32 cellular contexts compared by ENCODE assay signal in the genomic region with DNA sequence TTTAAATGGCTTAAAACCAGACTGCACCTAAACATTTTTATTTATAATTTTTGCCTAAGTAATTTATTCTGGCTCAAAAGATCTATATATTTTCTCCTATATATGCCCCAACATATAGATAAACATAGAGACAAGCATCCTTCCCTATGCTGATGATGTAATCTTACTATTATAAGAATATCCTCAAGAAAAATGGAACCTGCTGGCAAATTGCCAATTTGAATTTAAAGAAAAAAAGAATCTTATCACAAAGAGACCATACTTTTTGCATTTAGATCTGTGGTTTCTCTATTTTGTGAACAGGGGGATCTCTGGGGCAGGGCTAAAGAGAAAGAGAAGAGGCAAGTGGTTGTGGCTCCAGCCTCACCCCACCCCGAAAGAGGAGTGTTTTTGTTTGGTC.
"Had no signal": no experiment of that assay in that cellular context is flagged by ENCODE, and none has a peak within 500 bp of the region (broad histone marks: within the 10 kb centered on the region; RNA-seq: fewer than 3 reads in every experiment).

No MANE protein-coding gene starts in this region.

- H3K36me3 ChIP-seq: adrenal gland, esophagus muscularis mucosa, gastrocnemius medialis, heart left ventricle had no signal

- H3K4me3 ChIP-seq: adrenal gland, body of pancreas, coronary artery, dorsolateral prefrontal cortex, esophagus muscularis mucosa, gastrocnemius medialis, heart left ventricle had no signal

- H3K27ac ChIP-seq: adrenal gland, coronary artery, dorsolateral prefrontal cortex, esophagus muscularis mucosa, foreskin keratinocyte, gastrocnemius medialis, heart left ventricle had no signal

- ATAC-seq: activated CD4-positive, alpha-beta T cell treated with anti-CD3 and anti-CD28 coated beads for 36 hours; activated CD8-positive, alpha-beta memory T cell treated with anti-CD3 and anti-CD28 coated beads, Interleukin-2, amount 10 ng/mL, durations not matched to agents 7 days and 5 days; activated CD8-positive, alpha-beta T cell treated with anti-CD3 and anti-CD28 coated beads, Interleukin-2, amount 10 ng/mL, durations not matched to agents 7 days and 5 days; activated naive CD8-positive, alpha-beta T cell treated with anti-CD3 and anti-CD28 coated beads, Interleukin-2, amount 50 U/mL, for 24 hours; foreskin keratinocyte; gastrocnemius medialis; heart left ventricle; T-helper 17 cell had no signal

- H3K4me1 ChIP-seq: foreskin keratinocyte, gastrocnemius medialis had no signal

- H3K9me3 ChIP-seq: adrenal gland, body of pancreas, esophagus muscularis mucosa, gastrocnemius medialis, heart left ventricle had no signal

- H3K27me3 ChIP-seq: adrenal gland, body of pancreas, esophagus muscularis mucosa, gastrocnemius medialis, heart left ventricle had no signal

- DNase-seq: activated CD4-positive, alpha-beta memory T cell treated with anti-CD3 and anti-CD28 coated beads for 36 hours; activated CD4-positive, alpha-beta T cell treated with anti-CD3 and anti-CD28 coated beads for 36 hours; activated CD4-positive, alpha-beta T cell treated with anti-CD3 and anti-CD28 coated beads, Interleukin-2, amount 10 ng/mL, durations not matched to agents 24 days and 14 days; activated CD4-positive, CD25-positive, alpha-beta regulatory T cell; activated CD4-positive, CD25-positive, alpha-beta regulatory T cell treated with anti-CD3 and anti-CD28 coated beads, Interleukin-2, amount 50 U/mL, for 72 hours; activated CD8-positive, alpha-beta memory T cell treated with anti-CD3 and anti-CD28 coated beads, Interleukin-2, amount 10 ng/mL, durations not matched to agents 7 days and 5 days; activated CD8-positive, alpha-beta memory T cell treated with anti-CD3 and anti-CD28 coated beads, Interleukin-2, amount 50 U/mL, for 4 hours; activated CD8-positive, alpha-beta T cell treated with anti-CD3 and anti-CD28 coated beads, Interleukin-2, amount 10 ng/mL, durations not matched to agents 7 days and 5 days; activated effector memory CD4-positive, alpha-beta T cell treated with anti-CD3 and anti-CD28 coated beads, Interleukin-2, amount 50 U/mL, for 16 hours; activated naive CD4-positive, alpha-beta T cell treated with anti-CD3 and anti-CD28 coated beads for 36 hours; activated naive CD8-positive, alpha-beta T cell treated with anti-CD3 and anti-CD28 coated beads for 36 hours; activated naive CD8-positive, alpha-beta T cell treated with anti-CD3 and anti-CD28 coated beads, Interleukin-2, amount 50 U/mL, for 24 hours; activated T-cell treated with anti-CD3 and anti-CD28 coated beads, Interleukin-2, amount 50 U/mL, for 1 hour; activated T-cell treated with anti-CD3 and anti-CD28 coated beads, Interleukin-2, amount 50 U/mL, for 48 hours; adrenal gland; amygdala; aorta; caudate nucleus; cerebellar nuclear complex; dorsolateral prefrontal cortex; effector memory CD4-positive, alpha-beta T cell; erythroblast; foreskin keratinocyte; gastrocnemius medialis; glutamatergic neuron; heart left ventricle; T-helper 1 cell; T-helper 17 cell; T1000 had no signal
